9 cellular contexts compared by ENCODE assay signal in the genomic region with DNA sequence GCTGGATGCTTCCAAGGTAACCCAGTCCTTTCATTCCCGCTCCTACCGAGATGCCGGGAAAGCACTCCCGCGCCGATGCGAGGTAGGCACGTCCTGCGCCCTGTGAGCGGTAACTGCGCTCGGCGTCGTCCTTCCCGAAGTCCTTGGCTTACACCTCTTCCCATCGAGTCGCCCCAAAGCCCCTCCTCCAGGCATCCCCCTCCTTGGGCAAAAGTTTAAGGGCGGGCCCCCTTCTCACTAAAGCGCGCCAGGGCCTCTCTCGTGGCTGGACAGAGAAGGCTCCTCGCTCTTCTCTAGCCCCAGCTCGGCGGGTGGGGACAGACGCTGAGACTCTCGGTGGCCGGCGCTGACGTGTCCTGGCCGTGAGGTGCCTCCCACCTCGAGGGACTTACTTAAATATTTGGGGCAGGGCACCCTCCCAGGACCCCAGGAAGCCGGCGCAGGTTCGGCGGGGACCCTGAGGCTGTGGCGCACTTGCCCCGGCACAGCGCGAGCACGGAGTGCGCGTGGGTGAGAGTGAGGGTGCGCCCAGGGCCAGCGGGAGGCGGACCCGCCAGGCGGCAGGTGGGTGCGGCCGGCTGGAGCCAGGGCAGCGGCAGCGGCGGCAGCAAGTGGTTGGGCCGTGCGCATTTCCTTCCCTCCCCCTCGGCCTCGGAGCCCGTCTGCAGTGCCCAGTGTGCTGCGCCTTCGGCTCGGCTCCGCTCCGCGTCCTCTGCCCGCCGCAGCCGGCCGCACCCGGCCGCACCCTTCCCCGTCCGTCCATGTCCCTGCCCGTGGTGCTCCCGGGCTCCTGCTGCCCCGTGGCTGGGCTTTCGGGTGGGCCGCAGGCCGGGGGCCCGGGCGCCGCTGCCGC. TPM values are rescaled to one million over a fixed set of nuclear protein-coding genes. Genes with fewer than 3 reads are reported as not detected.
DNase-seq lines count a peak whose midpoint lies in the region; ATAC-seq, FAIRE-seq and TF ChIP-seq lines count a peak whose summit lies in the region.
"Had no signal": no experiment of that assay in that cellular context is flagged by ENCODE, and none has a peak within 500 bp of the region (broad histone marks: within the 10 kb centered on the region; RNA-seq: fewer than 3 reads in every experiment).

A gene with protein sequence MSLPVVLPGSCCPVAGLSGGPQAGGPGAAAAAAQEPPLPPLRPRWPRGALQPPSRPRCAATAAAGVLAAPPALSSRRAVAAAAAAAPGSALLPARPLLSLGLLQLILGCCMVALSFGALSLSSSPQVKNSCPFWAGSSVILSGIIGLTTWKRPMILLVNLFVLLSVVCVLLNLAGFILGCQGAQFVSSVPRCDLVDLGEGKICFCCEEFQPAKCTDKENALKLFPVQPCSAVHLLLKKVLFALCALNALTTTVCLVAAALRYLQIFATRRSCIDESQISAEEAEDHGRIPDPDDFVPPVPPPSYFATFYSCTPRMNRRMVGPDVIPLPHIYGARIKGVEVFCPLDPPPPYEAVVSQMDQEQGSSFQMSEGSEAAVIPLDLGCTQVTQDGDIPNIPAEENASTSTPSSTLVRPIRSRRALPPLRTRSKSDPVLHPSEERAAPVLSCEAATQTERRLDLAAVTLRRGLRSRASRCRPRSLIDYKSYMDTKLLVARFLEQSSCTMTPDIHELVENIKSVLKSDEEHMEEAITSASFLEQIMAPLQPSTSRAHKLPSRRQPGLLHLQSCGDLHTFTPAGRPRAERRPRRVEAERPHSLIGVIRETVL (plus strand): TSS at position 667 of the 853 bp plus-strand sequence. CDS start 95 bp downstream, at position 762.

- H3K36me3 ChIP-seq in GM23338 (ENCODE audit: insufficient read depth) (no peaks in the 10 kb centered on the region), kidney (ENCODE audit: control insufficient read depth in 1 of 2, insufficient read depth in 2 of 2, low read length in 2 of 2) (no peaks in the 10 kb centered on the region), spleen (no peaks in the 10 kb centered on the region)
- H3K36me3 ChIP-seq: neutrophil had no signal

- H3K27ac ChIP-seq in GM23338 (ENCODE audit: low read depth) (no peak within 1 kb of the TSS), kidney (ENCODE audit: low read depth in 2 of 2, low read length in 2 of 2) (peak within 1 kb of the TSS in 1 of 2 donors; percentile 29), spleen (peak within 1 kb of the TSS in 4 of 8 donors; percentile 15 to 66 (median 52))
- H3K27ac ChIP-seq: neutrophil had no signal

- FAIRE-seq in kidney (lab: Jason Lieb, UNC) = no peak

- peak; percentile 58 for DNase-seq in Ammon's horn (ENCODE audit: low spot score)
- peak; percentile 85 for DNase-seq in GM23338 (ENCODE audit: low spot score)
- DNase-seq in NCI-H510A (lab: John Stamatoyannopoulos, UW) = peak; percentile 67
- no peak for DNase-seq in central memory CD8-positive, alpha-beta T cell (ENCODE audit: low spot score in 2 of 2)
- peak; percentile 92 for DNase-seq in kidney
- DNase-seq in spleen = peak; percentile 84

- H3K27ac Mint-ChIP-seq in GM23338 = no peak within 1 kb of the TSS
- H3K27ac Mint-ChIP-seq in central memory CD8-positive, alpha-beta T cell (ENCODE audit: low read depth) = peak within 1 kb of the TSS; percentile 46

- TF ChIP-seq POLR2A in spleen (IDR thresholded peaks at IDR 0.05) = no peak

- H3K9ac ChIP-seq in kidney (ENCODE audit: low read length in 2 of 2) = peak within 1 kb of the TSS in 1 of 2 donors; percentile 23

- peaks cover 19% of the 10 kb centered on the region for H3K4me1 Mint-ChIP-seq in GM23338
- H3K4me1 Mint-ChIP-seq in central memory CD8-positive, alpha-beta T cell = no peaks in the 10 kb centered on the region

- no peaks in the 10 kb centered on the region for H3F3A ChIP-seq in GM23338 (replicated peaks; ENCODE audit: low read depth)

- no peaks in the 10 kb centered on the region for H4K20me1 ChIP-seq in GM23338 (replicated peaks; ENCODE audit: insufficient read depth)

- no peaks in the 10 kb centered on the region for H3K9me3 Mint-ChIP-seq in GM23338
- H3K9me3 Mint-ChIP-seq in central memory CD8-positive, alpha-beta T cell = no peaks in the 10 kb centered on the region

- ATAC-seq in GM23338 (peak; percentile 86), GM18873 (IDR thresholded peaks at IDR 0.05; ENCODE audit: low FRiP score, unreplicated experiment) (no peak), HG03469 (IDR thresholded peaks at IDR 0.05; ENCODE audit: unreplicated experiment) (no peak)
- no peak for ATAC-seq in central memory CD8-positive, alpha-beta T cell (replicated peaks; ENCODE audit: extremely low read depth, poor library complexity, severe bottlenecking)

- H3K4me3 ChIP-seq in GM23338 = peak within 1 kb of the TSS; percentile 82
- H3K4me3 ChIP-seq in kidney (ENCODE audit: low read length in 2 of 2) = peak within 1 kb of the TSS; percentile 44 to 57
- H3K4me3 ChIP-seq in spleen = peak within 1 kb of the TSS; percentile 13 to 66 (median 40)

- peak within 1 kb of the TSS; percentile 85 for H2AFZ ChIP-seq in GM23338

- intact Hi-C loops in kidney (cut with DNase I) = no loop called here
- intact Hi-C loops in spleen (cut with DNase I; ENCODE audit: low total_unique reads) = no loop called here

- H3K27me3 Mint-ChIP-seq in GM23338 (ENCODE audit: insufficient read depth, low read depth, poor library complexity) = peaks cover 28% of the 10 kb centered on the region
- peaks cover 60% of the 10 kb centered on the region for H3K27me3 Mint-ChIP-seq in central memory CD8-positive, alpha-beta T cell

- 1 to 8% (median 2%) methylated on average over 18 to 81 of the region's 81 CpGs for WGBS in spleen, 5 donors

- peaks cover 10% of the 10 kb centered on the region for H3K4me1 ChIP-seq in GM23338 (ENCODE audit: insufficient read depth)
- no peaks in the 10 kb centered on the region for H3K4me1 ChIP-seq in kidney (ENCODE audit: control insufficient read depth in 1 of 2, insufficient read depth in 1 of 2, low read depth in 1 of 2, low read length in 2 of 2)
- H3K4me1 ChIP-seq in spleen = peaks cover 0 to 18% (median 4%) of the 10 kb centered on the region in 6 donors

- H3K9me3 ChIP-seq in kidney (ENCODE audit: control insufficient read depth in 1 of 2, low read length in 2 of 2) = no peaks in the 10 kb centered on the region
- H3K9me3 ChIP-seq in spleen = no peaks in the 10 kb centered on the region
- H3K9me3 ChIP-seq: neutrophil had no signal

- TF ChIP-seq CTCF in GM23338 (conservative IDR thresholded peaks at IDR 0.05; ENCODE audit: low read depth in 2 of 2) = no peak
- no peak for TF ChIP-seq CTCF in kidney (IDR thresholded peaks at IDR 0.05; ENCODE audit: borderline replicate concordance, extremely low read depth, insufficient read depth)
- TF ChIP-seq CTCF in spleen (IDR thresholded peaks at IDR 0.05 in 8 of 11, conservative IDR thresholded peaks at IDR 0.05 in 3 of 11) = peak in 1 of 11 experiments; percentile 8

- no peaks in the 10 kb centered on the region for H3K36me3 Mint-ChIP-seq in GM23338 (ENCODE audit: low read depth)
- H3K36me3 Mint-ChIP-seq in central memory CD8-positive, alpha-beta T cell (ENCODE audit: insufficient read depth) = no peaks in the 10 kb centered on the region

- peaks cover 10% of the 10 kb centered on the region; the same call in 1 of the 2 replicates for H3K79me2 ChIP-seq in GM23338 (replicated peaks; ENCODE audit: insufficient read depth)

- H3K9me2 ChIP-seq in GM23338 (ENCODE audit: insufficient read depth) = no peaks in the 10 kb centered on the region

- peak within 1 kb of the TSS; percentile 82 for H3K4me3 Mint-ChIP-seq in GM23338
- H3K4me3 Mint-ChIP-seq in central memory CD8-positive, alpha-beta T cell = no peak within 1 kb of the TSS

- peak within 1 kb of the TSS; percentile 88 for H3K4me2 ChIP-seq in GM23338

- H3K27me3 ChIP-seq in GM23338 (ENCODE audit: insufficient read depth) = peaks cover 40% of the 10 kb centered on the region
- peaks cover 0 to 61% (median 20%) of the 10 kb centered on the region in 7 donors for H3K27me3 ChIP-seq in spleen (replicated peaks in 1 of 7)

TF ChIP-seq in GM23338, 12 proteins besides CTCF, POLR2A, EP300 and RAD21:
- no peak for TF ChIP-seq NANOG (IDR thresholded peaks at IDR 0.05; ENCODE audit: borderline replicate concordance)
- TF ChIP-seq ZNF114 (CRISPR knock-in tag; IDR thresholded peaks at IDR 0.05) = no peak
- no peak for TF ChIP-seq CREB1 (CRISPR knock-in tag; IDR thresholded peaks at IDR 0.05; ENCODE audit: low read depth)
- no peak for TF ChIP-seq EZH2 (IDR thresholded peaks at IDR 0.05; ENCODE audit: low read depth, unreplicated experiment)
- TF ChIP-seq STAT1 (IDR thresholded peaks at IDR 0.05; ENCODE audit: unreplicated experiment) = no peak
- TF ChIP-seq POLR2AphosphoS5 (IDR thresholded peaks at IDR 0.05; ENCODE audit: low read depth) = peak; percentile 61
- TF ChIP-seq JUNB (IDR thresholded peaks at IDR 0.05; ENCODE audit: unreplicated experiment) = no peak

RNA-seq across cellular contexts. Expression of the gene that starts here (rescaled TPM):
- total RNA-seq in GM23338 (2014; rRNA removed; shearing (Covaris generic)) = 10.0 and 11.6 TPM in 2 replicates
- polyA plus RNA-seq in GM23338 (2016; fragmentation: Nextera tagmentation; extraction: Ambion mirVana) = 5.7 and 5.8 TPM in 2 replicates
- total RNA-seq in kidney = 8.6 TPM
- 7.5 TPM for polyA plus RNA-seq in kidney (ENCODE audit: insufficient read depth, low read depth, low replicate concordance)
- 1 to 10 TPM in 5 of 7 donors, under 1 TPM in 2; 0.74 to 2.6 (median 1.6) TPM for total RNA-seq in spleen
- 1 to 10 TPM in 1 of 3 donors, under 1 TPM in 2; 0.61 to 1.2 (median 0.99) TPM for polyA plus RNA-seq in spleen

Comparison
In these comparisons a context has a peak if more than half of its experiments do, and no peak if none do; other contexts are left out.
1. DNase-seq: peak in Ammon's horn (single experiment), GM23338 (single experiment), NCI-H510A (single experiment), kidney (single experiment) and spleen (single experiment); none in central memory CD8-positive, alpha-beta T cell (0 of 2).
2. Peak in every context shown above with its lines, with median percentiles within 50 percentile points of each other: H3K4me3 ChIP-seq.